20 cellular contexts compared by ENCODE assay signal in genomic region chr1:229011022-229011421, GRCh38.
"Had no signal": no experiment of that assay in that cellular context is flagged by ENCODE, and none has a peak within 500 bp of the region (broad histone marks: within the 10 kb centered on the region; RNA-seq: fewer than 3 reads in every experiment).

No MANE protein-coding gene starts in this region.

- H3K27me3 ChIP-seq: pancreas, sigmoid colon, testis, tibial nerve, upper lobe of right lung, vagina had no signal

- H3K36me3 ChIP-seq: left ventricle myocardium inferior, pancreas, sigmoid colon, tibial nerve, upper lobe of right lung, vagina had no signal

- ATAC-seq: esophagus mucosa; pancreas; stimulated activated naive B cell treated with anti-CD40 and anti-IgM and Interleukin-4, amounts not matched to agents 10 μg/mL and 1 μg/mL and 100 μg/mL, for 72 hours; stimulated activated naive CD8-positive, alpha-beta T cell treated with anti-CD3 and anti-CD28 coated beads, Interleukin-15, amount 100 ng/mL, for 72 hours; upper lobe of right lung had no signal

- H3K4me1 ChIP-seq: left ventricle myocardium inferior, pancreas, sigmoid colon, tibial nerve, upper lobe of right lung, vagina had no signal

- H3K27ac ChIP-seq: left ventricle myocardium inferior, pancreas, sigmoid colon, skin epidermis, testis, tibial nerve, upper lobe of right lung, vagina had no signal

- H3K9me3 ChIP-seq: left ventricle myocardium inferior, pancreas, sigmoid colon, testis, tibial nerve, upper lobe of right lung, vagina had no signal

- DNase-seq: effector memory CD4-positive, alpha-beta T cell; glutamatergic neuron; islet precursor cell; left ventricle myocardium inferior; mesendoderm; naive B cell; occipital lobe; pancreas; sigmoid colon; stimulated activated CD4-positive, alpha-beta T cell treated with anti-CD3 and anti-CD28 coated beads, Interleukin-2, amount 100 ng/mL, for 24 hours; stimulated activated CD4-positive, alpha-beta T cell treated with anti-CD3 and anti-CD28 coated beads, Interleukin-4, amount 100 ng/mL, for 4 hours; stimulated activated naive B cell treated with anti-CD40 and anti-IgM and Interleukin-4, amounts not matched to agents 10 μg/mL and 1 μg/mL and 100 μg/mL, for 72 hours; stimulated activated naive CD8-positive, alpha-beta T cell treated with anti-CD3 and anti-CD28 coated beads, Interleukin-15, amount 100 ng/mL, for 72 hours; testis; upper lobe of right lung had no signal

- H3K4me3 ChIP-seq: left ventricle myocardium inferior, lung, pancreas, sigmoid colon, skin epidermis, testis, tibial nerve, upper lobe of right lung, vagina had no signal
